In the genomic region with DNA sequence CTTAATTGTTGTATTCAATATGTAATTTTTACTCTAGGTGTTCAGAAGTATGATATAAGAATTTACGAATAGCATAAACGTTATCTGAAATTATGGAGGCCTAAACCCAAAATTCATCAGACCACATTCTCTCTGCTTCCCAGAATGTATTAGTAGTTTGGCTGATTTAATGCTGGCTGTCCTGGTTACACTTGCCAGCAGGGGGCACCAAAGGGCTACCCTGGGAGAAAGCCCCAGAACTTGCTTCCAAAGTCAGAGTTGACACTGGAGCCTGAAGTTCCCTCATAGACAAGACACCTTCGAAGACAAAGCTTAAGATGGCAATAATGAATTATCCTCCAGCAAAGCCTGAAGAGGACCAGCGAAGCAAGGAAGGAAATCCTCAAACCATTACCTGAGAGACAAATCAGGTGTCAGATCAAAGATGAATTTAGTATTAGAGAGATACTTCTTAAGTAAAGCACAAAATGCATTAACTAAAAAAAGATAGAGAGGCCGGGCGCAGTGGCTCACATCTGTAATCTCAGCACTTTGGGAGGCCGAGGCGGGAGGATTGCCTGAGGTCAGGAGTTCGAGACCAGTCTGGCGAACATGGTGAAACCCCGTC, we compare ENCODE assay signal across 8 cellular contexts. TPM values are rescaled to one million over a fixed set of nuclear protein-coding genes. Genes with fewer than 3 reads are reported as not detected.
DNase-seq lines count a peak whose midpoint lies in the region; ATAC-seq, FAIRE-seq and TF ChIP-seq lines count a peak whose summit lies in the region.

No MANE protein-coding gene starts in this region.

- H3K36me3 ChIP-seq in WERI-Rb-1 (no peaks in the 10 kb centered on the region), mucosa of descending colon (ENCODE audit: low read depth) (no peaks in the 10 kb centered on the region)

- H3K27ac ChIP-seq in WERI-Rb-1: no peak overlapping the region

- DNase-seq in NCI-H1694 treated with DMSO at 0.1 percent for 48 hours (lab: John Stamatoyannopoulos, UW) (peak; percentile 1), NCI-H1694 (lab: John Stamatoyannopoulos, UW) (no peak), HTR-8/SVneo (ENCODE audit: insufficient read length, low spot score) (peak; percentile 25), WERI-Rb-1 (peak; percentile 54), cardiac fibroblast (ENCODE audit: low read depth in 2 of 2) (peak; percentile 33 to 43), mucosa of descending colon (peak in 2 of 3 donors; percentile 65 to 76)
- DNase-seq in stimulated activated naive CD8-positive, alpha-beta T cell treated with anti-CD3 and anti-CD28 coated beads, Interleukin-15, Interleukin-2, amounts not matched to agents 100 U/mL and 50 U/mL, for 24 hours: peak; percentile 63

- no peaks in the 10 kb centered on the region for H3K4me1 ChIP-seq in mucosa of descending colon (ENCODE audit: low read depth)

- H3K9me3 ChIP-seq in WERI-Rb-1 (ENCODE audit: severe bottlenecking) (no peaks in the 10 kb centered on the region), mucosa of descending colon (no peaks in the 10 kb centered on the region)

- no peak for FAIRE-seq in HTR-8/SVneo (lab: Jason Lieb, UNC)

- ATAC-seq in mucosa of descending colon: peak; percentile 69
- ATAC-seq in stimulated activated naive CD8-positive, alpha-beta T cell treated with anti-CD3 and anti-CD28 coated beads, Interleukin-15, Interleukin-2, amounts not matched to agents 100 U/mL and 50 U/mL, for 24 hours: no peak
- no peak for ATAC-seq in HG03039 (IDR thresholded peaks at IDR 0.05; ENCODE audit: unreplicated experiment)

- intact Hi-C loops in mucosa of descending colon (cut with DNase I, micrococcal nuclease): loop anchor here in 1 of 2 donors (2.0 kb wide), 1 partner anchor 72 kb away; no protein-coding TSS in a partner anchor

- peak; percentile 73 for TF ChIP-seq CTCF in WERI-Rb-1 (IDR thresholded peaks at IDR 0.05; ENCODE audit: low read depth, low read length)
- TF ChIP-seq CTCF in cardiac fibroblast (IDR thresholded peaks at IDR 0.05; ENCODE audit: low read depth, low read length): peak; percentile 60
- TF ChIP-seq CTCF in mucosa of descending colon (IDR thresholded peaks at IDR 0.05): no peak

- H3K4me3 ChIP-seq in WERI-Rb-1 (ENCODE audit: low read depth, low read length) (no peak overlapping the region), cardiac fibroblast (replicated peaks in 1 of 2; ENCODE audit: low read depth in 2 of 2, low read length in 2 of 2) (no peak overlapping the region), mucosa of descending colon (no peak overlapping the region)

- peaks cover 5% of the 10 kb centered on the region for H3K27me3 ChIP-seq in WERI-Rb-1 (ENCODE audit: insufficient read depth, low read depth, severe bottlenecking)

RNA-seq across cellular contexts. Expression of a gene that starts 11.3 kb away (rescaled TPM):
- under 1 TPM; 0.14 to 0.48 (median 0.41) TPM for total RNA-seq in mucosa of descending colon

RNA-seq across cellular contexts. Expression of a gene that starts 58.0 kb away (rescaled TPM):
- not detected for total RNA-seq in mucosa of descending colon
